In the genomic region with DNA sequence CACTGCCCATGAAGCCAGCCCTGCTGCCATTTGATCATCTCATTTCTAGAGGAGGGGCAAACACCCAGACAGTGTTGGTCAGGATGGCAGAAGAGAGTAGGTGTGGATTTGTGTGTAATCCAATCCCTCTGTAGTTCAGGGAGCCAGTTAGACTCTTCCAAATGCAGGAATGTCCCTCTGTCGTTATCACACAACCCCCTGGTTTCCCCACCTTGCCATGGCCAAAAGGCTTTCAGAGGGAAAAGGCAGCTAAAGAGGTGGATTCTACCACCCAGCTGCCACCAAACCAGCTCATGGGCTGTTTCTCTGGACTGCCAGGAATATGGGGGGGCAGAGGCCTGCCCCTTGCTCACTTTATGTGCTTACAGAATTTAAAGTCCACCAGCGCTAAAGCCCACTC, we compare ENCODE assay signal across 1 cellular context.
TF ChIP-seq lines count a peak whose summit lies in the region.

No MANE protein-coding gene starts in this region.

TF ChIP-seq in liver, 16 proteins besides CTCF, POLR2A, EP300 and RAD21 (continued from another document):
- TF ChIP-seq, protein P1, sequence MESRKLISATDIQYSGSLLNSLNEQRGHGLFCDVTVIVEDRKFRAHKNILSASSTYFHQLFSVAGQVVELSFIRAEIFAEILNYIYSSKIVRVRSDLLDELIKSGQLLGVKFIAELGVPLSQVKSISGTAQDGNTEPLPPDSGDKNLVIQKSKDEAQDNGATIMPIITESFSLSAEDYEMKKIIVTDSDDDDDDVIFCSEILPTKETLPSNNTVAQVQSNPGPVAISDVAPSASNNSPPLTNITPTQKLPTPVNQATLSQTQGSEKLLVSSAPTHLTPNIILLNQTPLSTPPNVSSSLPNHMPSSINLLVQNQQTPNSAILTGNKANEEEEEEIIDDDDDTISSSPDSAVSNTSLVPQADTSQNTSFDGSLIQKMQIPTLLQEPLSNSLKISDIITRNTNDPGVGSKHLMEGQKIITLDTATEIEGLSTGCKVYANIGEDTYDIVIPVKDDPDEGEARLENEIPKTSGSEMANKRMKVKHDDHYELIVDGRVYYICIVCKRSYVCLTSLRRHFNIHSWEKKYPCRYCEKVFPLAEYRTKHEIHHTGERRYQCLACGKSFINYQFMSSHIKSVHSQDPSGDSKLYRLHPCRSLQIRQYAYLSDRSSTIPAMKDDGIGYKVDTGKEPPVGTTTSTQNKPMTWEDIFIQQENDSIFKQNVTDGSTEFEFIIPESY (IDR thresholded peaks at IDR 0.05) = peak; percentile 17
